Comparison of ENCODE assay signal across 1 cellular context in the genomic region with DNA sequence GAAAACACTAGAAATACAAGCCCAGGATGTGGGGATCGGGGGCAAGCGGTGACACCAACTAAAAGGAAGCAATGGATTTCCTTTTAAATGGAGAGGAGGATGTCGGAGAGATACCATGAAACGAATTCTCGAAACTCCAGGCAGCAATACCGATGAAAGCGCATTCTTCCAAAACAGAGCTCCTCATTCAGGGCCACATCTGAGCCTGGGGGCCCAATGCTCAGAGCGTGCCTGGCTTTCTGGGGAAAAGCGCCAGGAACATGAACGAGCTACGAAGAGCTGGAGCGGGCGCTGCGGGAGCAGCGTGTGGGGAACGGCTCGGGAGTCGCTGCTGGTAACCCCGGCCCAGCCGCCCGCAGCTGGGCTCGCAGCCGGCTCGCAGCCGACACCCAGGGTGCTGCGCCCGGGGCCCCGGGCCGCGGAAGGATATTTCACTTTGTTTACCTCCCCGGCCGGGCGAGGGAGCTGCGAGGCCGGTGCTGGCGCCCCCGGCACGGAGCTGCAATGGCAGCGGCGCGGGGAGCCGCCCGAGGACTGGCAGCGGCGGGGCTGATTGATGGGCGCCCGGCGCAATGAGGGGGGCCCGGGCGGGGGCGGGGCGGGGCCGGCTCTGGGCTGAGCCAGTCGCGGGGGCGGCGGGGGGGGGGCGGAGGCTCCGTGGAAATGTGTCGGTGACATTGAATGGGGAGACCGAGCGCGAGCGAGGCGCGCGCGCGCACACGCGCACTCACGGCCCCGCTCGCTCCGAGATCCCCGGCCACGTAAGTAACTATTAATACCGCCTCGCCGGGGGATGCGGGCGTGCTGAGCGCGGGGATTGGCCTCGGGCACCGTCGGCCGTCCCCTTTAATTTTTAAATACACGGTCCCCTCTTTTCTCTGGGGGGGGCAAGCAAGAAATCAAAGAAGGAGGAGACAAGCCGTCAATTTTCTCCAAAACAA.
TF ChIP-seq lines count a peak whose summit lies in the region.

A gene (plus strand): TSS at position 687 of the 941 bp plus-strand sequence. CDS start 1,372 bp downstream, outside the sequence.

TF ChIP-seq in K562, 482 proteins besides CTCF, POLR2A, EP300 and RAD21 (continued from another document and continues in another):
- TF ChIP-seq, protein P1, sequence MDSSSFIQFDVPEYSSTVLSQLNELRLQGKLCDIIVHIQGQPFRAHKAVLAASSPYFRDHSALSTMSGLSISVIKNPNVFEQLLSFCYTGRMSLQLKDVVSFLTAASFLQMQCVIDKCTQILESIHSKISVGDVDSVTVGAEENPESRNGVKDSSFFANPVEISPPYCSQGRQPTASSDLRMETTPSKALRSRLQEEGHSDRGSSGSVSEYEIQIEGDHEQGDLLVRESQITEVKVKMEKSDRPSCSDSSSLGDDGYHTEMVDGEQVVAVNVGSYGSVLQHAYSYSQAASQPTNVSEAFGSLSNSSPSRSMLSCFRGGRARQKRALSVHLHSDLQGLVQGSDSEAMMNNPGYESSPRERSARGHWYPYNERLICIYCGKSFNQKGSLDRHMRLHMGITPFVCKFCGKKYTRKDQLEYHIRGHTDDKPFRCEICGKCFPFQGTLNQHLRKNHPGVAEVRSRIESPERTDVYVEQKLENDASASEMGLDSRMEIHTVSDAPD (CRISPR knock-in tag; IDR thresholded peaks at IDR 0.05): no peak
- no peak for TF ChIP-seq ZNF436 (CRISPR knock-in tag; IDR thresholded peaks at IDR 0.05)
- TF ChIP-seq POLR2G (IDR thresholded peaks at IDR 0.05; ENCODE audit: low read depth, low read length): peak; percentile 90
- TF ChIP-seq, protein P2, sequence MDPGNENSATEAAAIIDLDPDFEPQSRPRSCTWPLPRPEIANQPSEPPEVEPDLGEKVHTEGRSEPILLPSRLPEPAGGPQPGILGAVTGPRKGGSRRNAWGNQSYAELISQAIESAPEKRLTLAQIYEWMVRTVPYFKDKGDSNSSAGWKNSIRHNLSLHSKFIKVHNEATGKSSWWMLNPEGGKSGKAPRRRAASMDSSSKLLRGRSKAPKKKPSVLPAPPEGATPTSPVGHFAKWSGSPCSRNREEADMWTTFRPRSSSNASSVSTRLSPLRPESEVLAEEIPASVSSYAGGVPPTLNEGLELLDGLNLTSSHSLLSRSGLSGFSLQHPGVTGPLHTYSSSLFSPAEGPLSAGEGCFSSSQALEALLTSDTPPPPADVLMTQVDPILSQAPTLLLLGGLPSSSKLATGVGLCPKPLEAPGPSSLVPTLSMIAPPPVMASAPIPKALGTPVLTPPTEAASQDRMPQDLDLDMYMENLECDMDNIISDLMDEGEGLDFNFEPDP (CRISPR knock-in tag; IDR thresholded peaks at IDR 0.05): no peak
- TF ChIP-seq TOE1 (IDR thresholded peaks at IDR 0.05; ENCODE audit: borderline replicate concordance): no peak
- no peak for TF ChIP-seq TOE1 (CRISPR knock-in tag; IDR thresholded peaks at IDR 0.05; ENCODE audit: borderline replicate concordance, low read depth)
- no peak for TF ChIP-seq SRSF7 (optimal IDR thresholded peaks at IDR 0.05; ENCODE audit: low read depth, low read length)
- no peak for TF ChIP-seq NEUROD1 (IDR thresholded peaks at IDR 0.05; ENCODE audit: borderline replicate concordance, low read depth, low read length, partially characterized antibody)
- no peak for TF ChIP-seq ZFPM2 (CRISPR knock-in tag; IDR thresholded peaks at IDR 0.05)
- TF ChIP-seq PCBP1 (IDR thresholded peaks at IDR 0.05; ENCODE audit: low read depth, low read length, poor library complexity, severe bottlenecking): peak; percentile 43
- TF ChIP-seq, protein P3, sequence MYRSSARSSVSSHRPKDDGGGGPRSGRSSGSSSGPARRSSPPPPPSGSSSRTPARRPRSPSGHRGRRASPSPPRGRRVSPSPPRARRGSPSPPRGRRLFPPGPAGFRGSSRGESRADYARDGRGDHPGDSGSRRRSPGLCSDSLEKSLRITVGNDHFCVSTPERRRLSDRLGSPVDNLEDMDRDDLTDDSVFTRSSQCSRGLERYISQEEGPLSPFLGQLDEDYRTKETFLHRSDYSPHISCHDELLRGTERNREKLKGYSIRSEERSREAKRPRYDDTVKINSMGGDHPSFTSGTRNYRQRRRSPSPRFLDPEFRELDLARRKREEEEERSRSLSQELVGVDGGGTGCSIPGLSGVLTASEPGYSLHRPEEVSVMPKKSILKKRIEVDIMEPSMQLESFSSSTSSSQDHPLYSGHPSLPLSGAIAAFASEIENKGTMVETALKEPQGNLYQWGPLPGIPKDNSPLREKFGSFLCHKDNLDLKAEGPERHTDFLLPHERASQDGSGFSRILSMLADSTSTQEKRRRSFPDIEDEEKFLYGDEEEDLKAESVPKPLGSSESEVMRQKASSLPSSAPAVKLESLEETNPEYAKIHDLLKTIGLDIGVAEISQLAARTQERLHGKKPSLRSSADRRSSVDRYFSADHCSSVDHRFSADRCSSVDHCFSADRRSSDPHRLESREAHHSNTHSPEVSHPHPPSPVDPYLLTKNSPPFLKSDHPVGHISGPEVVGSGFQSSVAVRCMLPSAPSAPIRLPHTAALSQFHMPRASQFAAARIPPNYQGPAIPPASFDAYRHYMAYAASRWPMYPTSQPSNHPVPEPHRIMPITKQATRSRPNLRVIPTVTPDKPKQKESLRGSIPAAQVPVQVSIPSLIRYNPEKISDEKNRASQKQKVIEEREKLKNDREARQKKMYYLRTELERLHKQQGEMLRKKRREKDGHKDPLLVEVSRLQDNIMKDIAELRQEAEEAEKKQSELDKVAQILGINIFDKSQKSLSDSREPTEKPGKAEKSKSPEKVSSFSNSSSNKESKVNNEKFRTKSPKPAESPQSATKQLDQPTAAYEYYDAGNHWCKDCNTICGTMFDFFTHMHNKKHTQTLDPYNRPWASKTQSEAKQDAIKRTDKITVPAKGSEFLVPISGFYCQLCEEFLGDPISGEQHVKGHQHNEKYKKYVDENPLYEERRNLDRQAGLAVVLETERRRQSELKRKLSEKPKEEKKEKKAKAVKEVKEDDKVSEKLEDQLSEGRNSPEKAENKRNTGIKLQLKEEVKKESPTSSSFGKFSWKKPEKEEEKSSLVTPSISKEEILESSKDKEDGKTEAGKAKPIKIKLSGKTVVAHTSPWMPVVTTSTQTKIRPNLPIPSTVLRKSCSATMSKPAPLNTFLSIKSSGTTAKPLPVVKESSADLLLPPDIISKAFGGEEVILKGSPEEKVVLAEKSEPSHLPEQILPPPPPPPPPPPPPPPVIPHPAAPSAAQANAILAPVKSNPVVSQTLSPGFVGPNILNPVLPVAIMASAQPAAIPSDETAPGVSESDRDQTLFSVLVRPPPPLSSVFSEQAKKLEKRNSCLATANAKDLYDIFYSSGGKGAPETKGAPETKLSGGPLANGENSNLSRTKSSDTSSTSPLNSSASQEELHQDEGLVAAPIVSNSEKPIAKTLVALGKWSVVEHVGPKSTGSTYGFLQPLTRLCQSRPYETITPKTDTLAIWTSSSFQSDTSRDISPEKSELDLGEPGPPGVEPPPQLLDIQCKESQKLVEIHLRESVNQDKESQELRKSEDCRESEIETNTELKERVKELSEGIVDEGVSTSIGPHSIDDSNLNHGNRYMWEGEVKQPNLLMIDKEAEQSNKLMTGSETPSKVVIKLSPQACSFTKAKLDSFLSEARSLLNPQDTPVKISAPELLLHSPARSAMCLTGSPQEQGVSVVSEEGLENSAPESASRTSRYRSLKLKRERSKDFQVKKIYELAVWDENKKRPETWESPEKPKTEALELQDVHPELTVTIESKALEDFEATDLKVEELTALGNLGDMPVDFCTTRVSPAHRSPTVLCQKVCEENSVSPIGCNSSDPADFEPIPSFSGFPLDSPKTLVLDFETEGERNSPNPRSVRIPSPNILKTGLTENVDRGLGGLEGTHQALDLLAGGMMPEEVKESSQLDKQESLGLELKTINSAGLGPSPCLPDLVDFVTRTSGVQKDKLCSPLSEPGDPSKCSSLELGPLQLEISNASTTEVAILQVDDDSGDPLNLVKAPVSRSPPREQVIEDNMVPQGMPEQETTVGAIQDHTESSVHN (IDR thresholded peaks at IDR 0.05; ENCODE audit: borderline replicate concordance in 1 of 2, low read depth in 1 of 2): no peak
- TF ChIP-seq RB1 (IDR thresholded peaks at IDR 0.05; ENCODE audit: low read depth): peak; percentile 64
- no peak for TF ChIP-seq CHD1 (IDR thresholded peaks at IDR 0.05; ENCODE audit: low read length)
- 0 out of 2 replicates have a peak, but pooled peaks have one; percentile 3 for TF ChIP-seq NFATC3 (IDR thresholded peaks at IDR 0.05)
- TF ChIP-seq ETS2 (tag; IDR thresholded peaks at IDR 0.05; ENCODE audit: borderline replicate concordance, poor library complexity, severe bottlenecking): no peak
- TF ChIP-seq CBFA2T3 (IDR thresholded peaks at IDR 0.05): 0 out of 2 replicates have a peak, but pooled peaks have one; percentile 5
- TF ChIP-seq PML (IDR thresholded peaks at IDR 0.05; ENCODE audit: low read length): peak; percentile 29; the same call in 1 of the 2 replicates
- TF ChIP-seq ZKSCAN1 (IDR thresholded peaks at IDR 0.05; ENCODE audit: low read depth, low read length): no peak
- TF ChIP-seq, protein P4, sequence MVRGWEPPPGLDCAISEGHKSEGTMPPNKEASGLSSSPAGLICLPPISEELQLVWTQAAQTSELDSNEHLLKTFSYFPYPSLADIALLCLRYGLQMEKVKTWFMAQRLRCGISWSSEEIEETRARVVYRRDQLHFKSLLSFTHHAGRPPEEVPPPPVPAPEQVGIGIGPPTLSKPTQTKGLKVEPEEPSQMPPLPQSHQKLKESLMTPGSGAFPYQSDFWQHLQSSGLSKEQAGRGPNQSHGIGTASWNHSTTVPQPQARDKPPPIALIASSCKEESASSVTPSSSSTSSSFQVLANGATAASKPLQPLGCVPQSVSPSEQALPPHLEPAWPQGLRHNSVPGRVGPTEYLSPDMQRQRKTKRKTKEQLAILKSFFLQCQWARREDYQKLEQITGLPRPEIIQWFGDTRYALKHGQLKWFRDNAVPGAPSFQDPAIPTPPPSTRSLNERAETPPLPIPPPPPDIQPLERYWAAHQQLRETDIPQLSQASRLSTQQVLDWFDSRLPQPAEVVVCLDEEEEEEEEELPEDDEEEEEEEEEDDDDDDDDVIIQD (CRISPR knock-in tag; IDR thresholded peaks at IDR 0.05): no peak
- TF ChIP-seq ZNF79 (CRISPR knock-in tag; IDR thresholded peaks at IDR 0.05; ENCODE audit: low read depth): no peak
- no peak; the same call in 1 of the 2 replicates for TF ChIP-seq FOSL1 (tag; conservative IDR thresholded peaks at IDR 0.05)
- no peak for TF ChIP-seq SMAD3 (CRISPR knock-in tag; conservative IDR thresholded peaks at IDR 0.05)
- TF ChIP-seq HNRNPL (IDR thresholded peaks at IDR 0.05; ENCODE audit: low read depth, low read length): peak; percentile 86
- TF ChIP-seq ARHGAP35 (IDR thresholded peaks at IDR 0.05; ENCODE audit: partially characterized antibody): no peak
- TF ChIP-seq, protein P5, sequence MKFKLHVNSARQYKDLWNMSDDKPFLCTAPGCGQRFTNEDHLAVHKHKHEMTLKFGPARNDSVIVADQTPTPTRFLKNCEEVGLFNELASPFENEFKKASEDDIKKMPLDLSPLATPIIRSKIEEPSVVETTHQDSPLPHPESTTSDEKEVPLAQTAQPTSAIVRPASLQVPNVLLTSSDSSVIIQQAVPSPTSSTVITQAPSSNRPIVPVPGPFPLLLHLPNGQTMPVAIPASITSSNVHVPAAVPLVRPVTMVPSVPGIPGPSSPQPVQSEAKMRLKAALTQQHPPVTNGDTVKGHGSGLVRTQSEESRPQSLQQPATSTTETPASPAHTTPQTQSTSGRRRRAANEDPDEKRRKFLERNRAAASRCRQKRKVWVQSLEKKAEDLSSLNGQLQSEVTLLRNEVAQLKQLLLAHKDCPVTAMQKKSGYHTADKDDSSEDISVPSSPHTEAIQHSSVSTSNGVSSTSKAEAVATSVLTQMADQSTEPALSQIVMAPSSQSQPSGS (CRISPR knock-in tag; IDR thresholded peaks at IDR 0.05): no peak
- peak; percentile 64 for TF ChIP-seq CXXC5 (CRISPR knock-in tag; IDR thresholded peaks at IDR 0.05)
- no peak for TF ChIP-seq PRPF4 (IDR thresholded peaks at IDR 0.05; ENCODE audit: insufficient read depth, low read depth, low read length, poor library complexity, severe bottlenecking)
- TF ChIP-seq NR4A1 (CRISPR knock-in tag; IDR thresholded peaks at IDR 0.05): peak; percentile 80; the same call in 1 of the 2 replicates
- no peak for TF ChIP-seq NR4A1 (tag; IDR thresholded peaks at IDR 0.05)
- TF ChIP-seq, protein P6, sequence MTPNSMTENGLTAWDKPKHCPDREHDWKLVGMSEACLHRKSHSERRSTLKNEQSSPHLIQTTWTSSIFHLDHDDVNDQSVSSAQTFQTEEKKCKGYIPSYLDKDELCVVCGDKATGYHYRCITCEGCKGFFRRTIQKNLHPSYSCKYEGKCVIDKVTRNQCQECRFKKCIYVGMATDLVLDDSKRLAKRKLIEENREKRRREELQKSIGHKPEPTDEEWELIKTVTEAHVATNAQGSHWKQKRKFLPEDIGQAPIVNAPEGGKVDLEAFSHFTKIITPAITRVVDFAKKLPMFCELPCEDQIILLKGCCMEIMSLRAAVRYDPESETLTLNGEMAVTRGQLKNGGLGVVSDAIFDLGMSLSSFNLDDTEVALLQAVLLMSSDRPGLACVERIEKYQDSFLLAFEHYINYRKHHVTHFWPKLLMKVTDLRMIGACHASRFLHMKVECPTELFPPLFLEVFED (CRISPR knock-in tag; conservative IDR thresholded peaks at IDR 0.05): no peak
- TF ChIP-seq SETDB1 (IDR thresholded peaks at IDR 0.05; ENCODE audit: low read length): no peak
- TF ChIP-seq MAFG (tag; conservative IDR thresholded peaks at IDR 0.05): no peak
- TF ChIP-seq KLF16 (IDR thresholded peaks at IDR 0.05): no peak
- no peak for TF ChIP-seq HDAC1 (IDR thresholded peaks at IDR 0.05)
- TF ChIP-seq SIX5 (IDR thresholded peaks at IDR 0.05; ENCODE audit: borderline replicate concordance in 1 of 2, insufficient read depth in 1 of 2, low read depth in 1 of 2, low read length in 2 of 2): no peak
- no peak for TF ChIP-seq NR3C1 (CRISPR knock-in tag; IDR thresholded peaks at IDR 0.05)
- TF ChIP-seq STAT5A (IDR thresholded peaks at IDR 0.05; ENCODE audit: borderline replicate concordance, low read length): no peak
- peak; percentile 69 for TF ChIP-seq CCNT2 (IDR thresholded peaks at IDR 0.05; ENCODE audit: borderline replicate concordance, extremely low read depth, insufficient read length, low read depth, low read length)
- TF ChIP-seq NFE2L1 (tag; IDR thresholded peaks at IDR 0.05; ENCODE audit: borderline replicate concordance, low read depth): no peak
